19 cellular contexts compared by ENCODE assay signal in genomic region chr4:12138478-12138877, GRCh38.
DNase-seq lines count a peak whose midpoint lies in the region; ATAC-seq and TF ChIP-seq lines count a peak whose summit lies in the region.
"Had no signal": no experiment of that assay in that cellular context is flagged by ENCODE, and none has a peak within 500 bp of the region (broad histone marks: within the 10 kb centered on the region; RNA-seq: fewer than 3 reads in every experiment).

No MANE protein-coding gene starts in this region.

- no peak overlapping the region for H3K4me3 Mint-ChIP-seq in HFFc6
- H3K4me3 Mint-ChIP-seq: CD8-positive, alpha-beta T cell had no signal

- TF ChIP-seq CTCF in HFFc6 (IDR thresholded peaks at IDR 0.05) = no peak
- no peak for TF ChIP-seq CTCF in stomach (IDR thresholded peaks at IDR 0.05)

- no peaks in the 10 kb centered on the region for H3K79me2 ChIP-seq in mesendoderm (ENCODE audit: control insufficient read depth, insufficient read depth, low read length)

- no peaks in the 10 kb centered on the region for H3K79me1 ChIP-seq in mesendoderm (ENCODE audit: low read length)

- no peaks in the 10 kb centered on the region for H3K4me1 Mint-ChIP-seq in HFFc6 (ENCODE audit: low read depth)

- peaks cover 64% of the 10 kb centered on the region for H3K9me3 Mint-ChIP-seq in HFFc6

- no peak overlapping the region for H2BK120ac ChIP-seq in mesendoderm (ENCODE audit: low read depth, low read length)

- peaks cover 0 to 11% (median 2%) of the 10 kb centered on the region in 4 donors for H3K9me3 ChIP-seq in stomach
- H3K9me3 ChIP-seq: A549, BE2C, HAP-1 had no signal

- H3K27ac ChIP-seq in mesendoderm (ENCODE audit: low read depth, low read length) (no peak overlapping the region), stomach (no peak overlapping the region)
- H3K27ac ChIP-seq: A549, C4-2B had no signal

- H3K18ac ChIP-seq in mesendoderm (ENCODE audit: low read length) = peak overlapping the region; percentile 56

- no peak for TF ChIP-seq EP300 in stomach (IDR thresholded peaks at IDR 0.05)

- H2BK5ac ChIP-seq in mesendoderm (ENCODE audit: low read length) = peak overlapping the region; percentile 41

- no peak overlapping the region for H3K27ac Mint-ChIP-seq in HFFc6
- H3K27ac Mint-ChIP-seq: CD8-positive, alpha-beta T cell had no signal

- H3K4me2 ChIP-seq in mesendoderm (ENCODE audit: low read length) = no peak overlapping the region
- H3K4me2 ChIP-seq: A549 had no signal

- DNase-seq in MV-4-11 (lab: John Stamatoyannopoulos, UW) (peak; percentile 48), NOMO-1 treated with dmso at 0.1 percent for 144 hours (lab: John Stamatoyannopoulos, UW; ENCODE audit: unreplicated experiment) (peak; percentile 5), mesendoderm (no peak), HFFc6 (no peak), NCI-H2171 treated with DMSO at 0.1 percent for 48 hours (lab: John Stamatoyannopoulos, UW) (no peak), DMS53 (lab: John Stamatoyannopoulos, UW) (no peak), stomach (no peak)
- DNase-seq: BE2C; CD8-positive, alpha-beta T cell; COR-L47; DMS153; DND-41; GDM1; IMR-90; KBM-7 had no signal

- H4K8ac ChIP-seq in mesendoderm (ENCODE audit: low read depth, low read length) = no peak overlapping the region

- no peak overlapping the region for H3K23ac ChIP-seq in mesendoderm (ENCODE audit: low read length)

- peak; percentile 57 for ATAC-seq in GM21390 (IDR thresholded peaks at IDR 0.05; ENCODE audit: unreplicated experiment)
- ATAC-seq: A549; CD8-positive, alpha-beta T cell had no signal

- intact Hi-C loops in stomach (cut with DNase I; ENCODE audit: low total_unique reads) = no loop called here

- H2AK5ac ChIP-seq in mesendoderm (ENCODE audit: low read length) = no peak overlapping the region

- H3K36me3 ChIP-seq in mesendoderm (ENCODE audit: control insufficient read depth, insufficient read depth, low read length) (no peaks in the 10 kb centered on the region), stomach (no peaks in the 10 kb centered on the region)
- H3K36me3 ChIP-seq: BE2C, HAP-1 had no signal

- H3K9ac ChIP-seq in mesendoderm (ENCODE audit: low read length) = no peak overlapping the region

- H3K56ac ChIP-seq in mesendoderm (ENCODE audit: low read length) = no peak overlapping the region

- no peaks in the 10 kb centered on the region for H3K36me3 Mint-ChIP-seq in HFFc6 (ENCODE audit: low read depth)
- H3K36me3 Mint-ChIP-seq: CD8-positive, alpha-beta T cell had no signal

- no peaks in the 10 kb centered on the region for H3K4me1 ChIP-seq in mesendoderm (ENCODE audit: control insufficient read depth, low read depth, low read length)
- H3K4me1 ChIP-seq in stomach = no peaks in the 10 kb centered on the region
- H3K4me1 ChIP-seq: A549, BE2C, HAP-1 had no signal

- no peaks in the 10 kb centered on the region for H3K27me3 Mint-ChIP-seq in HFFc6 (ENCODE audit: insufficient read depth)

- H3K27me3 ChIP-seq in mesendoderm (ENCODE audit: insufficient read depth, low read length, poor library complexity) = no peaks in the 10 kb centered on the region
- no peaks in the 10 kb centered on the region for H3K27me3 ChIP-seq in stomach
- H3K27me3 ChIP-seq: BE2C had no signal

- no peak overlapping the region for H4K5ac ChIP-seq in mesendoderm (ENCODE audit: low read length)

- H3K4me3 ChIP-seq in mesendoderm (ENCODE audit: low read length) (no peak overlapping the region), stomach (no peak overlapping the region)
- H3K4me3 ChIP-seq: A549, HAP-1 had no signal

- no peak for TF ChIP-seq POLR2A in stomach (IDR thresholded peaks at IDR 0.05)

- H2BK15ac ChIP-seq in mesendoderm (replicated peaks; ENCODE audit: low read depth) = no peak overlapping the region

- peak overlapping the region; percentile 68 for H3K4ac ChIP-seq in mesendoderm (ENCODE audit: low read depth, low read length)

- no CpG with 5 or more reads among the region's 1 CpG for WGBS in mesendoderm (ENCODE audit: extremely low coverage, insufficient coverage, low lambda C conversion rate)
- 47 to 58% (median 50%) methylated on average over 1 of the region's 1 CpG for WGBS in stomach, 5 donors

Comparison
In these comparisons a context has a peak if more than half of its experiments do, and no peak if none do; other contexts are left out.
1. DNase-seq: peak in MV-4-11 (single experiment) and NOMO-1 treated with dmso at 0.1 percent for 144 hours (single experiment); none in mesendoderm (single experiment), HFFc6 (single experiment), NCI-H2171 treated with DMSO at 0.1 percent for 48 hours (single experiment), DMS53 (single experiment) and stomach (single experiment).